11 cellular contexts compared by ENCODE assay signal in the genomic region with DNA sequence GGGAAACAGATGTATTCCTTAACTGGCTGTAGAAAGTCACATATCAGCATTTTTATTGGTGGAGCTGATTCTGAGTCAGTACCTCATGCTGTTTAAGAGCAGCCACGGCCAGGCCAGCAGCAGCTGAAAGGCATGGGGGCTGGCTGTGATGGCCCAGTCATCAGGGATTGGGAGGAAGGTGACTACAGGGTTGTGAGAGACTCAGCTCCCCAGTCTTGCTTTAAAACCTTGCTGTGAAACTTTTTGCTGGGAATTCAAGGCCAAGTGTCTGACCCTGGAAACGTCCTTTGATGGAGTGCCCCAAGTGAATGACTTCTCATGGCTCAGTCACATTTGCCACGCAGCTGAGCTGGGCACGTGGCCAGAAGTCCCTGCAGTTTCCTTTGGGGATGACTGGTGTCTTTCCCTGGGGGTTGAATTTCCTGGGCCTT. TPM values are rescaled to one million over a fixed set of nuclear protein-coding genes. Genes with fewer than 3 reads are reported as not detected.
DNase-seq lines count a peak whose midpoint lies in the region; ATAC-seq and TF ChIP-seq lines count a peak whose summit lies in the region.
"Had no signal": no experiment of that assay in that cellular context is flagged by ENCODE, and none has a peak within 500 bp of the region (broad histone marks: within the 10 kb centered on the region; RNA-seq: fewer than 3 reads in every experiment).

No MANE protein-coding gene starts in this region.

- H3K27me3 ChIP-seq in psoas muscle (ENCODE audit: insufficient read depth in 3 of 3, low read length in 2 of 3): no peaks in the 10 kb centered on the region
- no peaks in the 10 kb centered on the region for H3K27me3 ChIP-seq in Karpas-422 (ENCODE audit: low read length)
- H3K27me3 ChIP-seq: gastrocnemius medialis, spleen had no signal

- no peak overlapping the region for H2AFZ ChIP-seq in Karpas-422 (ENCODE audit: low read length)

- H3K36me3 ChIP-seq in psoas muscle (ENCODE audit: insufficient read depth in 1 of 2, low read depth in 1 of 2) (no peaks in the 10 kb centered on the region), Karpas-422 (ENCODE audit: insufficient read depth, low read length) (no peaks in the 10 kb centered on the region)
- H3K36me3 ChIP-seq: gastrocnemius medialis had no signal

- 16 to 29% (median 19%) methylated on average over 4 of the region's 4 CpGs for WGBS in psoas muscle, 3 donors

- TF ChIP-seq CTCF in psoas muscle (IDR thresholded peaks at IDR 0.05): no peak

- no peaks in the 10 kb centered on the region for H3K9me3 ChIP-seq in psoas muscle
- H3K9me3 ChIP-seq in Karpas-422 (ENCODE audit: low read length): no peaks in the 10 kb centered on the region
- H3K9me3 ChIP-seq: gastrocnemius medialis, spleen had no signal

- no peak for TF ChIP-seq POLR2A in GM18505 (IDR thresholded peaks at IDR 0.05; ENCODE audit: borderline replicate concordance, extremely low read depth, insufficient read depth, insufficient read length)

- in situ Hi-C loops in G401 (cut with HindIII; ENCODE audit: low sequenced_read_pairs): no loop called here

- DNase-seq in G401 (ENCODE audit: low spot score) (peak; percentile 6), NCI-H345 treated with DMSO at 0.1 percent for 48 hours (lab: John Stamatoyannopoulos, UW; ENCODE audit: unreplicated experiment) (peak; percentile 6), epithelial cell of prostate (ENCODE audit: low read depth, low spot score) (no peak), psoas muscle (peak; percentile 50 to 63), DMS153 (lab: John Stamatoyannopoulos, UW) (no peak), Karpas-422 (no peak)
- no peak for DNase-seq in activated T-cell treated with anti-CD3 and anti-CD28 coated beads, Interleukin-2, amount 50 U/mL, for 1 hour
- DNase-seq: activated CD8-positive, alpha-beta memory T cell treated with anti-CD3 and anti-CD28 coated beads, Interleukin-2, amount 50 U/mL, for 48 hours; gastrocnemius medialis; spleen had no signal

- ATAC-seq in psoas muscle: peak in 2 of 4 donors; percentile 22 to 26
- no peak for ATAC-seq in GM18505 (IDR thresholded peaks at IDR 0.05; ENCODE audit: unreplicated experiment)
- ATAC-seq: gastrocnemius medialis had no signal

- no peak overlapping the region for H3K4me2 ChIP-seq in Karpas-422 (ENCODE audit: low read depth, low read length, poor library complexity, severe bottlenecking)

- no peaks in the 10 kb centered on the region for H3K9me2 ChIP-seq in Karpas-422 (replicated peaks; ENCODE audit: insufficient read depth, low read length)

- no peaks in the 10 kb centered on the region for H3K79me2 ChIP-seq in Karpas-422 (ENCODE audit: low read length)

- H3K4me1 ChIP-seq in psoas muscle (peaks cover 12% of the 10 kb centered on the region), Karpas-422 (ENCODE audit: low read length) (no peaks in the 10 kb centered on the region)

- intact Hi-C loops in psoas muscle (cut with DNase I): no loop called here

- H3K27ac ChIP-seq in epithelial cell of prostate (peak overlapping the region; percentile 11), psoas muscle (no peak overlapping the region), Karpas-422 (ENCODE audit: low read length) (no peak overlapping the region)

- no peaks in the 10 kb centered on the region for H4K20me1 ChIP-seq in Karpas-422 (ENCODE audit: insufficient read depth, low read depth, low read length)

- H3K4me3 ChIP-seq in psoas muscle (no peak overlapping the region), Karpas-422 (ENCODE audit: low read length) (no peak overlapping the region)
- H3K4me3 ChIP-seq: gastrocnemius medialis, spleen had no signal

- H3K9ac ChIP-seq in Karpas-422 (ENCODE audit: low read length): no peak overlapping the region

RNA-seq across cellular contexts. Expression of a gene that starts 39.1 kb away (rescaled TPM):
- total RNA-seq in G401 (2014; rRNA removed; shearing (Covaris generic)): not detected in 2 replicates
- not detected for total RNA-seq in psoas muscle
- polyA plus RNA-seq in psoas muscle: not detected
- not detected in 2 replicates for total RNA-seq in Karpas-422 (2014; rRNA removed; shearing (Covaris generic); ENCODE audit: low replicate concordance)
- total RNA-seq: gastrocnemius medialis, spleen had no signal
- polyA plus RNA-seq: spleen had no signal

Comparison
In these comparisons a context has a peak if more than half of its experiments do, and no peak if none do; other contexts are left out.
1. DNase-seq: peak in G401 (single experiment), NCI-H345 treated with DMSO at 0.1 percent for 48 hours (single experiment) and psoas muscle (2 of 2); none in epithelial cell of prostate (single experiment), DMS153 (single experiment), activated T-cell treated with anti-CD3 and anti-CD28 coated beads, Interleukin-2, amount 50 U/mL, for 1 hour (single experiment) and Karpas-422 (single experiment).